ENCODE assay signal across 19 cellular contexts in genomic region chr9:130245474-130245873, GRCh38. TPM values are rescaled to one million over a fixed set of nuclear protein-coding genes. Genes with fewer than 3 reads are reported as not detected.
"Had no signal": no experiment of that assay in that cellular context is flagged by ENCODE, and none has a peak within 500 bp of the region (broad histone marks: within the 10 kb centered on the region; RNA-seq: fewer than 3 reads in every experiment).

No MANE protein-coding gene starts in this region.

- H3K27ac ChIP-seq: SJSA1, SK-N-MC had no signal

- H3K36me3 ChIP-seq: SJSA1 had no signal

- H3K9me3 ChIP-seq: SJSA1 had no signal

- H3K4me3 ChIP-seq: SJSA1, SK-N-MC had no signal

- DNase-seq: KBM-7, NCI-H1092, NCI-H1105 treated with DMSO at 0.1 percent for 48 hours, NCI-H1417 treated with DMSO at 0.1 percent for 48 hours, NCI-H146, NCI-H1694 treated with DMSO at 0.1 percent for 48 hours, NCI-H1930, NCI-H2081, NCI-H2107, NCI-H2227 treated with DMSO at 0.1 percent for 48 hours, NCI-H524, NCI-H526 treated with DMSO at 0.1 percent for 48 hours, NCI-H774, Right ventricle myocardium superior, RPMI8226, SIG-M5 had no signal

RNA-seq across cellular contexts. Expression of gene HMCN2, which starts 20.1 kb away (rescaled TPM):
- total RNA-seq: MCF 10A had no signal
